ENCODE assay signal across 15 cellular contexts in the genomic region with DNA sequence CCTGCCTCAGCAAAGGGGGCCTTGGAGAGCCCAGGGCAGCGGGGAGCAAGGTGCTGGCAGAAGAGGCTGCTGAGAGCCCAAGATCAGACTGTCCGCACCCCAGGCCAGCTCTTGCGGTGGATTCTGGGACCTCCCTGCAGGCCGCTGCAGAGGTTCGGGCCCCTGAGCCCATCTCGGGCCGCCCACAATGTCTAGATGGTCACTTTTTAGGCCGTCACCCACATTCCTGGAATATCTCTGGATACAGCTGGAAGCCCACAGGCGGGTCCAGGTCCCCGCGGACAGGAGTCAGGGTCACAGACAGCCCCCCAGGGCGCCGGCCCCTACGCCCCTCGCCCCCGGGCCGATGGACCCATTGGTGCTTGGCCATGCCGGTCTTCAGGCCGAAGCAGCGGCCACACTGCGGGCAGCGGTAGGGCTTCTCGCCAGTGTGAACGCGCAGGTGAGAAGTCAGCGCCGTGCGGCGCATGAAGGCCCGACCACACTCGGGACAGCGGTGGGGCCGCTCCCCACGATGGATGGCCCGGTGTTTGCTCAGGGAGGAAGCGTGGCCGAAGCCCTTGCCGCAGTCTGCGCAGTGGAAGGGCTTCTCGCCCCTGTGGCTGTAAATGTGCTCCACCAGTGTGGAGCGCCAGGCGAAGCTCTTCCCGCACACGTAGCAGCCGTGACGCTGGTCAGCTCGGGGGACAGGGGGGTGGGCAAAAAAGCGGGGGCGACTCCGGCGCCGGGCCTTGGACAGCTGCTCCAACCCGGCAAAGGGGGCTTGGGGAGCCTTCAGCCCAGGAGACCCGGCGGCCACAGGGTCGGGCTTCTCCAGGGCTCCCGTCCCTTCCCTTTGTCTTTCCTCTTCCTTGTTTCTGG. TPM values are rescaled to one million over a fixed set of nuclear protein-coding genes. Genes with fewer than 3 reads are reported as not detected.
DNase-seq lines count a peak whose midpoint lies in the region; TF ChIP-seq lines count a peak whose summit lies in the region.
"Had no signal": no experiment of that assay in that cellular context is flagged by ENCODE, and none has a peak within 500 bp of the region (broad histone marks: within the 10 kb centered on the region; RNA-seq: fewer than 3 reads in every experiment).

No MANE protein-coding gene starts in this region.

- no peaks in the 10 kb centered on the region for H3K9me3 Mint-ChIP-seq in CD4-positive, alpha-beta memory T cell
- no peaks in the 10 kb centered on the region for H3K9me3 Mint-ChIP-seq in dendritic cell treated with granulocyte-macrophage colony-stimulating factor and Interleukin-4, amounts not matched to agents 40 ng/mL and 50 ng/mL, for 4 days
- no peaks in the 10 kb centered on the region for H3K9me3 Mint-ChIP-seq in neural progenitor cell

- POLR2A ChIA-PET in CD4-positive, alpha-beta memory T cell (lab: Charles Lee; ENCODE audit: partially characterized antibody) = interaction anchor here (3.3 to 11.1 kb wide), 4 partner anchors 23 to 118 kb away, joined by 16 to 457 read pairs (median 64); a partner anchor contains a TSS

- DNase-seq in CD4-positive, alpha-beta memory T cell = no peak
- DNase-seq in neural progenitor cell (ENCODE audit: low spot score) = no peak
- DNase-seq in mucosa of gallbladder (ENCODE audit: low spot score) = no peak
- no peak for DNase-seq in stimulated activated CD4-positive, alpha-beta T cell treated with anti-CD3 and anti-CD28 coated beads, Interleukin-4, amount 100 ng/mL, for 1 hour
- DNase-seq in NCI-H748 treated with DMSO at 0.1 percent for 48 hours (lab: John Stamatoyannopoulos, UW) = no peak
- DNase-seq: effector memory CD4-positive, alpha-beta T cell; foreskin fibroblast; IMR-90; NCI-H1417 treated with DMSO at 0.1 percent for 48 hours; NCI-H2227 treated with DMSO at 0.1 percent for 48 hours; uterus had no signal

- H4K20me1 ChIP-seq in DOHH2 (ENCODE audit: control insufficient read depth, insufficient read depth, low read depth, low read length) = no peaks in the 10 kb centered on the region
- no peaks in the 10 kb centered on the region for H4K20me1 ChIP-seq in neural progenitor cell (ENCODE audit: low read depth)

- H3K36me3 Mint-ChIP-seq in CD4-positive, alpha-beta memory T cell = peaks cover 0 to 15% of the 10 kb centered on the region in 2 donors
- H3K36me3 Mint-ChIP-seq in dendritic cell treated with granulocyte-macrophage colony-stimulating factor and Interleukin-4, amounts not matched to agents 40 ng/mL and 50 ng/mL, for 4 days (ENCODE audit: low read depth) = peaks cover 52% of the 10 kb centered on the region
- H3K36me3 Mint-ChIP-seq in neural progenitor cell = peaks cover 6% of the 10 kb centered on the region

- H3K4me1 ChIP-seq in CD4-positive, alpha-beta memory T cell (ENCODE audit: insufficient read depth, low read length) = peaks cover 59% of the 10 kb centered on the region
- H3K4me1 ChIP-seq in DOHH2 (ENCODE audit: control insufficient read depth, low read length) = peaks cover 44% of the 10 kb centered on the region
- peaks cover 13% of the 10 kb centered on the region for H3K4me1 ChIP-seq in neural progenitor cell

- intact Hi-C loops in CD4-positive, alpha-beta memory T cell (cut with micrococcal nuclease) = no loop called here
- intact Hi-C loops in dendritic cell treated with granulocyte-macrophage colony-stimulating factor and Interleukin-4, amounts not matched to agents 40 ng/mL and 50 ng/mL, for 4 days (cut with micrococcal nuclease) = no loop called here

- no peaks in the 10 kb centered on the region for H3K27me3 Mint-ChIP-seq in CD4-positive, alpha-beta memory T cell
- H3K27me3 Mint-ChIP-seq in dendritic cell treated with granulocyte-macrophage colony-stimulating factor and Interleukin-4, amounts not matched to agents 40 ng/mL and 50 ng/mL, for 4 days = no peaks in the 10 kb centered on the region
- H3K27me3 Mint-ChIP-seq in neural progenitor cell (ENCODE audit: insufficient read depth, low read depth) = peaks cover 6% of the 10 kb centered on the region

- TF ChIP-seq CTCF in DOHH2 (IDR thresholded peaks at IDR 0.05; ENCODE audit: low read depth, low read length, poor library complexity, severe bottlenecking) (no peak), neural progenitor cell (IDR thresholded peaks at IDR 0.05) (no peak)

- no peak overlapping the region for H3K9ac ChIP-seq in neural progenitor cell

- H3K27ac ChIP-seq in CD4-positive, alpha-beta memory T cell (ENCODE audit: low read depth, low read length) = no peak overlapping the region
- H3K27ac ChIP-seq in DOHH2 (ENCODE audit: low read depth, low read length) (no peak overlapping the region), neural progenitor cell (no peak overlapping the region)
- H3K27ac ChIP-seq: SK-N-MC had no signal

- H3K4me1 Mint-ChIP-seq in CD4-positive, alpha-beta memory T cell = peaks cover 26 to 64% (median 47%) of the 10 kb centered on the region in 4 donors
- peaks cover 71% of the 10 kb centered on the region for H3K4me1 Mint-ChIP-seq in dendritic cell treated with granulocyte-macrophage colony-stimulating factor and Interleukin-4, amounts not matched to agents 40 ng/mL and 50 ng/mL, for 4 days (ENCODE audit: low read depth)
- H3K4me1 Mint-ChIP-seq in neural progenitor cell = peaks cover 34% of the 10 kb centered on the region

- peak overlapping the region in 5 of 8 donors; percentile 55 to 99 (median 76) for H3K4me3 Mint-ChIP-seq in CD4-positive, alpha-beta memory T cell
- peak overlapping the region; percentile 9 for H3K4me3 Mint-ChIP-seq in dendritic cell treated with granulocyte-macrophage colony-stimulating factor and Interleukin-4, amounts not matched to agents 40 ng/mL and 50 ng/mL, for 4 days
- peak overlapping the region; percentile 68 for H3K4me3 Mint-ChIP-seq in neural progenitor cell

- H3K4me3 ChIP-seq in CD4-positive, alpha-beta memory T cell (ENCODE audit: low read length in 2 of 2) = no peak overlapping the region
- H3K4me3 ChIP-seq in DOHH2 (ENCODE audit: low read length) (no peak overlapping the region), neural progenitor cell (no peak overlapping the region)
- H3K4me3 ChIP-seq: mucosa of descending colon, SK-N-MC, uterus had no signal

- H2AFZ ChIP-seq in neural progenitor cell (replicated peaks) = no peak overlapping the region

- H3K36me3 ChIP-seq in CD4-positive, alpha-beta memory T cell (ENCODE audit: insufficient read depth, low read length) = no peaks in the 10 kb centered on the region
- peaks cover 25% of the 10 kb centered on the region for H3K36me3 ChIP-seq in DOHH2 (ENCODE audit: control insufficient read depth, low read length)
- H3K36me3 ChIP-seq in neural progenitor cell = no peaks in the 10 kb centered on the region
- H3K36me3 ChIP-seq: uterus had no signal

- 0 out of 2 replicates have a peak overlapping the region, but pooled peaks have one; percentile 94 for H3K4me2 ChIP-seq in DOHH2 (ENCODE audit: low read length)
- H3K4me2 ChIP-seq in neural progenitor cell = no peak overlapping the region

- peak overlapping the region in 2 of 7 donors; percentile 86 to 91 for H3K27ac Mint-ChIP-seq in CD4-positive, alpha-beta memory T cell
- peak overlapping the region; percentile 90 for H3K27ac Mint-ChIP-seq in dendritic cell treated with granulocyte-macrophage colony-stimulating factor and Interleukin-4, amounts not matched to agents 40 ng/mL and 50 ng/mL, for 4 days
- H3K27ac Mint-ChIP-seq in neural progenitor cell = no peak overlapping the region

- H3K79me2 ChIP-seq in DOHH2 (ENCODE audit: control insufficient read depth, low read length) (peaks cover 49% of the 10 kb centered on the region), neural progenitor cell (ENCODE audit: low read depth) (peaks cover 41% of the 10 kb centered on the region)

- CTCF ChIA-PET in CD4-positive, alpha-beta memory T cell (lab: Charles Lee; ENCODE audit: partially characterized antibody) = interaction anchor here (0.8 kb wide), 1 partner anchor 83 kb away, joined by 3 read pairs; no protein-coding TSS in a partner anchor

- H3K27me3 ChIP-seq in CD4-positive, alpha-beta memory T cell (ENCODE audit: insufficient read depth, low read length) = no peaks in the 10 kb centered on the region
- no peaks in the 10 kb centered on the region for H3K27me3 ChIP-seq in DOHH2 (ENCODE audit: control insufficient read depth, low read length)
- no peaks in the 10 kb centered on the region for H3K27me3 ChIP-seq in neural progenitor cell
- H3K27me3 ChIP-seq: uterus had no signal

- H3K9me2 ChIP-seq in DOHH2 (replicated peaks; ENCODE audit: control insufficient read depth, low read length) = no peaks in the 10 kb centered on the region

- H3F3A ChIP-seq in DOHH2 (ENCODE audit: control insufficient read depth, insufficient read depth) = peaks cover 8% of the 10 kb centered on the region
- H3F3A ChIP-seq in neural progenitor cell (ENCODE audit: low read depth) = peaks cover 19% of the 10 kb centered on the region

- no peaks in the 10 kb centered on the region for H3K9me3 ChIP-seq in CD4-positive, alpha-beta memory T cell (ENCODE audit: control insufficient read depth in 1 of 2, low read length in 2 of 2)
- H3K9me3 ChIP-seq in DOHH2 (ENCODE audit: control insufficient read depth, insufficient read depth, low read length) = no peaks in the 10 kb centered on the region
- H3K9me3 ChIP-seq in neural progenitor cell (ENCODE audit: low read depth) = no peaks in the 10 kb centered on the region
- H3K9me3 ChIP-seq: mucosa of descending colon, uterus had no signal

RNA-seq across cellular contexts. Expression of a gene that starts 2.1 kb away (rescaled TPM):
- 10 to 100 TPM; 15.7 to 17.8 TPM for total RNA-seq in CD4-positive, alpha-beta memory T cell
- polyA plus RNA-seq in CD4-positive, alpha-beta memory T cell = 1 to 10 TPM; 7.8 to 8.8 TPM
- total RNA-seq in neural progenitor cell (ENCODE audit: low replicate concordance) (7.0 and 14.5 TPM in 2 replicates), mucosa of gallbladder (11.9 TPM)

RNA-seq across cellular contexts. Expression of a gene that starts 6.1 kb away (rescaled TPM):
- 1 to 10 TPM; 5.8 to 6.1 TPM for total RNA-seq in CD4-positive, alpha-beta memory T cell
- polyA plus RNA-seq in CD4-positive, alpha-beta memory T cell = 1 to 10 TPM in 1 of 2 donors, under 1 TPM in 1; 0.69 to 1.7 TPM
- total RNA-seq in neural progenitor cell (ENCODE audit: low replicate concordance) (15.5 and 49.9 TPM in 2 replicates), mucosa of gallbladder (61.1 TPM)

RNA-seq across cellular contexts. Expression of a gene that starts 25.7 kb away (rescaled TPM):
- 10 to 100 TPM; 28.9 to 29.3 TPM for total RNA-seq in CD4-positive, alpha-beta memory T cell
- 1 to 10 TPM; 4.2 to 8.8 TPM for polyA plus RNA-seq in CD4-positive, alpha-beta memory T cell
- 3.6 and 12.6 TPM in 2 replicates for total RNA-seq in neural progenitor cell (ENCODE audit: low replicate concordance)
- 12.1 TPM for total RNA-seq in mucosa of gallbladder

RNA-seq across cellular contexts. Expression of a gene that starts 39.0 kb away (rescaled TPM):
- total RNA-seq in CD4-positive, alpha-beta memory T cell = 10 to 100 TPM; 21.4 to 22.7 TPM
- 10 to 100 TPM; 31.7 to 33.8 TPM for polyA plus RNA-seq in CD4-positive, alpha-beta memory T cell
- total RNA-seq in neural progenitor cell (ENCODE audit: low replicate concordance) = 3.6 and 6.2 TPM in 2 replicates
- 23.5 TPM for total RNA-seq in mucosa of gallbladder

RNA-seq across cellular contexts. Expression of a gene that starts 53.0 kb away (rescaled TPM):
- 10 to 100 TPM; 33.4 to 34.2 TPM for total RNA-seq in CD4-positive, alpha-beta memory T cell
- polyA plus RNA-seq in CD4-positive, alpha-beta memory T cell = 1 to 10 TPM; 1.7 to 3.4 TPM
- 17.8 and 19.5 TPM in 2 replicates for total RNA-seq in neural progenitor cell (ENCODE audit: low replicate concordance)
- total RNA-seq in mucosa of gallbladder = 24.0 TPM

Comparison
In these comparisons a context has a peak if more than half of its experiments do, and no peak if none do; other contexts are left out.
1. H3K4me3 Mint-ChIP-seq: peak in every context shown above with its lines; median percentile 76 in CD4-positive, alpha-beta memory T cell; 68 in neural progenitor cell; 9 in dendritic cell treated with granulocyte-macrophage colony-stimulating factor and Interleukin-4, amounts not matched to agents 40 ng/mL and 50 ng/mL, for 4 days.